In the genomic region with DNA sequence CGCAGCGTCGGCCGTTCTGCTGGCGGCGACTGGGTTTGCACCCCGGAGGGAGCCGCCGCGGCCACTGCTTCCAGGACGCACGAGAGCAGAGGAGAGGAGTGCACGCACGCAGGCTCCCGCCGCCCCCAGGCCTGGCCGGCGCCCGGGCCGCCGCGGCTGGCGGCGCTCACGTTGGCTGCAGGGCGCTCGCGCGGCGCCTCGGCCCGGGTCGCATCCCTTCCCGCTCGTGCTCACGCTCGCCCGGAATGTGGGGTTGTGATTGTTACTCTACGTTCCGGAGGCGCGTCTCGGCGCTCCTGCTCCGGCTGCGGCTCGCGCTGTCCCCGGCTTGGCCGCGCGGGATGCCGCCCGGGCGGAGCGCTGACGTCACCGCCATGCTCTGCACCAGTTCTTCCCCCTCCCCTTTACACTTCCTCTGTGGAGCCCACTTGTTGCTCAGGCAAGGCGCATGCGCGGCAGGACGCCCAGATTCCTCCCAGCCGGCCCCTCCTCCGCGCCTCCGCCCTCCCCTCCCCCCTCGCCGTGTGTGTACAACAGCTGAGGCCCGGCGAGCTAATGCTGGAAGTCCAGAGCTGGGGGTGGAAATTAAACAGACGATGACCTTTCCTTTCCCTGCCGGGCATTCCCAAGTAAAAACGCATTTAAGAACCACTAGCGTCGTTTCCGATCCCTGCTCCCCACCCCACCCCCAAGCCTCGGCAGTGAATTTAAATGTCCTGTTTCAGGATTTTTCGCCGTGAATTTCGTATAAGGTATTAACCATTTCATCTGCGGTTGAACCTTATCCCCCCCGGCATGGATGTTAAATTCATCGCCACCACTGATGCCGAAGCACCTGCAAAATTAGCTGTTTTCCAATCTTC, we compare ENCODE assay signal across 8 cellular contexts. TPM values are rescaled to one million over a fixed set of nuclear protein-coding genes. Genes with fewer than 3 reads are reported as not detected.
DNase-seq lines count a peak whose midpoint lies in the region; ATAC-seq and TF ChIP-seq lines count a peak whose summit lies in the region.

A gene (minus strand): TSS at position 325 of the 863 bp plus-strand sequence. CDS start 916 bp downstream, outside the sequence.

- TF ChIP-seq POLR2A in gastroesophageal sphincter (IDR thresholded peaks at IDR 0.05) (peak; percentile 97 to 98), suprapubic skin (IDR thresholded peaks at IDR 0.05) (peak; percentile 29 to 95)

- H3K9me3 ChIP-seq in gastroesophageal sphincter (no peaks in the 10 kb centered on the region), suprapubic skin (no peaks in the 10 kb centered on the region)

- no peak for TF ChIP-seq EP300 in gastroesophageal sphincter (IDR thresholded peaks at IDR 0.05)
- peak; percentile 21 for TF ChIP-seq EP300 in suprapubic skin (IDR thresholded peaks at IDR 0.05)

- H3K36me3 ChIP-seq in gastroesophageal sphincter (peaks cover 0 to 13% of the 10 kb centered on the region in 2 donors), suprapubic skin (peaks cover 7% of the 10 kb centered on the region)

- H3K4me3 ChIP-seq in gastroesophageal sphincter: peak within 1 kb of the TSS; percentile 83 to 93
- peak within 1 kb of the TSS; percentile 78 for H3K4me3 ChIP-seq in suprapubic skin

- ATAC-seq in HG02623 (IDR thresholded peaks at IDR 0.05; ENCODE audit: unreplicated experiment) (peak; percentile 67), SK-N-SH treated with all-trans-retinoic acid at 6 μM for 48 hours (peak; percentile 33), gastroesophageal sphincter (peak; percentile 80)

- DNase-seq in GM10266 (ENCODE audit: extremely low spot score) (peak; percentile 99), NCI-H1092 treated with DMSO at 0.1 percent for 48 hours (lab: John Stamatoyannopoulos, UW) (peak; percentile 99), nucleus accumbens (lab: John Stamatoyannopoulos, UW) (peak; percentile 70 to 99 (median 97)), suprapubic skin (ENCODE audit: low spot score in 2 of 2) (peak; percentile 99)
- DNase-seq in activated naive CD4-positive, alpha-beta T cell treated with anti-CD3 and anti-CD28 coated beads, Interleukin-2, amount 50 U/mL, for 16 hours: peak; percentile 92

- H3K4me1 ChIP-seq in gastroesophageal sphincter (peaks cover 17 to 74% (median 44%) of the 10 kb centered on the region in 3 donors), suprapubic skin (peaks cover 77% of the 10 kb centered on the region)

- H3K27ac ChIP-seq in gastroesophageal sphincter (peak within 1 kb of the TSS; percentile 95 to 100 (median 100)), suprapubic skin (peak within 1 kb of the TSS; percentile 99)

- no peaks in the 10 kb centered on the region for H3K27me3 ChIP-seq in gastroesophageal sphincter
- H3K27me3 ChIP-seq in suprapubic skin: no peaks in the 10 kb centered on the region

- TF ChIP-seq CTCF in GM10266 (IDR thresholded peaks at IDR 0.05; ENCODE audit: control insufficient read depth, insufficient read depth, low read depth, missing control alignments): no peak
- peak in 2 of 4 experiments; percentile 17 to 25 for TF ChIP-seq CTCF in gastroesophageal sphincter (IDR thresholded peaks at IDR 0.05)
- TF ChIP-seq CTCF in suprapubic skin (IDR thresholded peaks at IDR 0.05): peak in 1 of 2 donors; percentile 6

- WGBS in gastroesophageal sphincter (ENCODE audit: low coverage in 1 of 2), 2 donors: 2 to 3% methylated on average over 12 to 13 of the region's 84 CpGs
- under 1% methylated on average over 56 of the region's 84 CpGs for WGBS in suprapubic skin

TF ChIP-seq in SK-N-SH treated with all-trans-retinoic acid at 6 μM for 48 hours, 23 proteins besides CTCF, POLR2A, EP300 and RAD21:
- TF ChIP-seq TOX (CRISPR knock-in tag; IDR thresholded peaks at IDR 0.05; ENCODE audit: borderline replicate concordance): 0 out of 2 replicates have a peak, but pooled peaks have one; percentile 37
- 0 out of 2 replicates have a peak, but pooled peaks have one; percentile 42 for TF ChIP-seq TCF4 (CRISPR knock-in tag; IDR thresholded peaks at IDR 0.05; ENCODE audit: borderline replicate concordance)
- 0 out of 2 replicates have a peak, but pooled peaks have one; percentile 10 for TF ChIP-seq ZFP3 (CRISPR knock-in tag; IDR thresholded peaks at IDR 0.05)
- TF ChIP-seq BACH2 (CRISPR knock-in tag; IDR thresholded peaks at IDR 0.05; ENCODE audit: borderline replicate concordance): no peak
- peak; percentile 33; the same call in 1 of the 2 replicates for TF ChIP-seq ISL1 (CRISPR knock-in tag; IDR thresholded peaks at IDR 0.05)
- TF ChIP-seq, protein P1, sequence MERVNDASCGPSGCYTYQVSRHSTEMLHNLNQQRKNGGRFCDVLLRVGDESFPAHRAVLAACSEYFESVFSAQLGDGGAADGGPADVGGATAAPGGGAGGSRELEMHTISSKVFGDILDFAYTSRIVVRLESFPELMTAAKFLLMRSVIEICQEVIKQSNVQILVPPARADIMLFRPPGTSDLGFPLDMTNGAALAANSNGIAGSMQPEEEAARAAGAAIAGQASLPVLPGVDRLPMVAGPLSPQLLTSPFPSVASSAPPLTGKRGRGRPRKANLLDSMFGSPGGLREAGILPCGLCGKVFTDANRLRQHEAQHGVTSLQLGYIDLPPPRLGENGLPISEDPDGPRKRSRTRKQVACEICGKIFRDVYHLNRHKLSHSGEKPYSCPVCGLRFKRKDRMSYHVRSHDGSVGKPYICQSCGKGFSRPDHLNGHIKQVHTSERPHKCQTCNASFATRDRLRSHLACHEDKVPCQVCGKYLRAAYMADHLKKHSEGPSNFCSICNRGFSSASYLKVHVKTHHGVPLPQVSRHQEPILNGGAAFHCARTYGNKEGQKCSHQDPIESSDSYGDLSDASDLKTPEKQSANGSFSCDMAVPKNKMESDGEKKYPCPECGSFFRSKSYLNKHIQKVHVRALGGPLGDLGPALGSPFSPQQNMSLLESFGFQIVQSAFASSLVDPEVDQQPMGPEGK (CRISPR knock-in tag; IDR thresholded peaks at IDR 0.05; ENCODE audit: borderline replicate concordance): peak; percentile 82; the same call in 1 of the 2 replicates
- TF ChIP-seq RARB (CRISPR knock-in tag; IDR thresholded peaks at IDR 0.05): no peak
TF ChIP-seq in SK-N-SH treated with all-trans-retinoic acid at 6 μM for 48 hours: peak in this region for 5.

RNA-seq across cellular contexts. Expression of the gene that starts here (rescaled TPM):
- total RNA-seq in gastroesophageal sphincter (10 to 100 TPM; 53.7 to 75.6 (median 59.9) TPM), suprapubic skin (10 to 100 TPM; 44.7 to 72.7 (median 65.6) TPM)

Comparison
In these comparisons a context has a peak if more than half of its experiments do, and no peak if none do; other contexts are left out.
1. Peak in every context shown above with its lines: DNase-seq, ATAC-seq, H3K4me3 ChIP-seq and H3K27ac ChIP-seq.